ENCODE assay signal across 10 cellular contexts in genomic region chr2:42795871-42796301, GRCh38. TPM values are rescaled to one million over a fixed set of nuclear protein-coding genes. Genes with fewer than 3 reads are reported as not detected.
A peak's percentile ranks its signal among the peaks of the same experiment; 100 is the strongest.
DNase-seq lines count a peak whose midpoint lies in the region; ATAC-seq and TF ChIP-seq lines count a peak whose summit lies in the region.
"Had no signal": no experiment of that assay in that cellular context is flagged by ENCODE, and none has a peak within 500 bp of the region (broad histone marks: within the 10 kb centered on the region; RNA-seq: fewer than 3 reads in every experiment).

No MANE protein-coding gene starts in this region.

- DNase-seq in activated CD8-positive, alpha-beta T cell treated with anti-CD3 and anti-CD28 coated beads, Interleukin-2, amount 10 ng/mL, durations not matched to agents 7 days and 5 days = peak; percentile 20
- DNase-seq in neuronal stem cell (ENCODE audit: low spot score) (no peak), NOMO-1 (lab: John Stamatoyannopoulos, UW; ENCODE audit: unreplicated experiment in 2 of 2) (no peak), type B pancreatic cell (ENCODE audit: extremely low spot score, unreplicated experiment) (no peak)
- no peak for DNase-seq in stimulated activated CD4-positive, alpha-beta T cell treated with anti-CD3 and anti-CD28 coated beads, Interleukin-4, amount 100 ng/mL, for 4 hours
- no peak for DNase-seq in naive thymus-derived CD4-positive, alpha-beta T cell
- DNase-seq: activated naive CD4-positive, alpha-beta T cell treated with Interleukin-2 at 50 U/mL for 16 hours had no signal

- H2BK5ac ChIP-seq in neuronal stem cell (ENCODE audit: low read length) = no peak overlapping the region

- WGBS in neuronal stem cell (ENCODE audit: extremely low coverage in 2 of 2, insufficient read length in 2 of 2, insufficient replicate concordance in 1 of 2), 2 donors = no CpG with 5 or more reads among the region's 2 CpGs

- H3K36me3 Mint-ChIP-seq in activated CD8-positive, alpha-beta T cell treated with anti-CD3 and anti-CD28 coated beads, Interleukin-2, amount 10 ng/mL, durations not matched to agents 7 days and 5 days (ENCODE audit: low read depth) = no peaks in the 10 kb centered on the region
- H3K36me3 Mint-ChIP-seq in type B pancreatic cell = peaks cover 5% of the 10 kb centered on the region
- peaks cover 0 to 7% (median 6%) of the 10 kb centered on the region in 5 donors for H3K36me3 Mint-ChIP-seq in naive thymus-derived CD4-positive, alpha-beta T cell

- H3K4me3 ChIP-seq in neuronal stem cell (ENCODE audit: low read length in 2 of 2) = no peak overlapping the region
- no peak overlapping the region for H3K4me3 ChIP-seq in naive thymus-derived CD4-positive, alpha-beta T cell (ENCODE audit: low read length)

- CTCF ChIA-PET in activated CD8-positive, alpha-beta T cell treated with anti-CD3 and anti-CD28 coated beads, Interleukin-2, amount 10 ng/mL, durations not matched to agents 7 days and 5 days (lab: Charles Lee) = interaction anchor here (0.6 to 1.2 kb wide), 3 partner anchors 15 to 282 kb away, joined by 3 to 6 read pairs (median 4); no protein-coding TSS in a partner anchor
- CTCF ChIA-PET in naive thymus-derived CD4-positive, alpha-beta T cell (lab: Charles Lee) = no interaction called here

- H3K36me3 ChIP-seq in neuronal stem cell (replicated peaks in 1 of 2; ENCODE audit: control insufficient read depth in 2 of 2, insufficient read depth in 2 of 2, low read length in 2 of 2) = no peaks in the 10 kb centered on the region
- no peaks in the 10 kb centered on the region for H3K36me3 ChIP-seq in naive thymus-derived CD4-positive, alpha-beta T cell (ENCODE audit: control insufficient read depth in 2 of 3, insufficient read depth in 3 of 3, low read length in 3 of 3)

- H3K18ac ChIP-seq in neuronal stem cell (ENCODE audit: low read length) = no peak overlapping the region

- peaks cover 35% of the 10 kb centered on the region for H3K27me3 Mint-ChIP-seq in activated CD8-positive, alpha-beta T cell treated with anti-CD3 and anti-CD28 coated beads, Interleukin-2, amount 10 ng/mL, durations not matched to agents 7 days and 5 days (ENCODE audit: low read depth)
- H3K27me3 Mint-ChIP-seq in type B pancreatic cell = peaks cover 9% of the 10 kb centered on the region
- peaks cover 13 to 37% (median 22%) of the 10 kb centered on the region in 5 donors for H3K27me3 Mint-ChIP-seq in naive thymus-derived CD4-positive, alpha-beta T cell

- H3K9me3 Mint-ChIP-seq in activated CD8-positive, alpha-beta T cell treated with anti-CD3 and anti-CD28 coated beads, Interleukin-2, amount 10 ng/mL, durations not matched to agents 7 days and 5 days (ENCODE audit: insufficient read depth) = no peaks in the 10 kb centered on the region
- H3K9me3 Mint-ChIP-seq in type B pancreatic cell = no peaks in the 10 kb centered on the region
- peaks cover 0 to 2% (median 0%) of the 10 kb centered on the region in 11 donors for H3K9me3 Mint-ChIP-seq in naive thymus-derived CD4-positive, alpha-beta T cell

- H2AFZ ChIP-seq in neuronal stem cell (ENCODE audit: low read length) = peak overlapping the region; percentile 43

- H3K9ac ChIP-seq in neuronal stem cell (ENCODE audit: low read depth, low read length, poor library complexity) = no peak overlapping the region

- H3K27me3 ChIP-seq in neuronal stem cell (ENCODE audit: control insufficient read depth in 3 of 3, insufficient read depth in 3 of 3, low read depth in 1 of 3, low read length in 3 of 3) = peaks cover 0 to 8% (median 0%) of the 10 kb centered on the region in 3 experiments
- peaks cover 0 to 5% of the 10 kb centered on the region in 2 donors for H3K27me3 ChIP-seq in naive thymus-derived CD4-positive, alpha-beta T cell (ENCODE audit: control insufficient read depth in 2 of 2, insufficient read depth in 2 of 2, low read length in 2 of 2)

- no peak overlapping the region for H3K4me3 Mint-ChIP-seq in activated CD8-positive, alpha-beta T cell treated with anti-CD3 and anti-CD28 coated beads, Interleukin-2, amount 10 ng/mL, durations not matched to agents 7 days and 5 days
- H3K4me3 Mint-ChIP-seq in type B pancreatic cell = no peak overlapping the region
- no peak overlapping the region for H3K4me3 Mint-ChIP-seq in naive thymus-derived CD4-positive, alpha-beta T cell

- no peak overlapping the region for H2BK120ac ChIP-seq in neuronal stem cell (ENCODE audit: low read depth, low read length)

- H2AK5ac ChIP-seq in neuronal stem cell (ENCODE audit: low read depth, low read length) = no peak overlapping the region

- no peak overlapping the region for H3K4ac ChIP-seq in neuronal stem cell (ENCODE audit: low read length)

- H4K91ac ChIP-seq in neuronal stem cell (ENCODE audit: low read depth, low read length, poor library complexity) = no peak overlapping the region

- peaks cover 3 to 12% of the 10 kb centered on the region in 2 donors for H3K9me3 ChIP-seq in neuronal stem cell (replicated peaks in 1 of 2; ENCODE audit: control insufficient read depth in 2 of 2, insufficient read depth in 1 of 2, low read depth in 1 of 2, low read length in 2 of 2)
- no peaks in the 10 kb centered on the region for H3K9me3 ChIP-seq in naive thymus-derived CD4-positive, alpha-beta T cell (ENCODE audit: control insufficient read depth in 2 of 3, low read length in 3 of 3)

- no peak for TF ChIP-seq CTCF in type B pancreatic cell (conservative IDR thresholded peaks at IDR 0.05)

- peaks cover 0 to 4% of the 10 kb centered on the region in 2 donors for H3K4me1 ChIP-seq in neuronal stem cell (ENCODE audit: control insufficient read depth in 2 of 2, insufficient read depth in 1 of 2, low read depth in 1 of 2, low read length in 2 of 2)
- H3K4me1 ChIP-seq in naive thymus-derived CD4-positive, alpha-beta T cell (ENCODE audit: control insufficient read depth in 2 of 2, insufficient read depth in 2 of 2, low read length in 2 of 2) = peaks cover 0 to 15% of the 10 kb centered on the region in 2 donors

- no peak overlapping the region for H3K23ac ChIP-seq in neuronal stem cell (ENCODE audit: low read depth, low read length, poor library complexity)

- peaks cover 34% of the 10 kb centered on the region for H3K4me1 Mint-ChIP-seq in activated CD8-positive, alpha-beta T cell treated with anti-CD3 and anti-CD28 coated beads, Interleukin-2, amount 10 ng/mL, durations not matched to agents 7 days and 5 days (ENCODE audit: low read depth)
- peaks cover 29% of the 10 kb centered on the region for H3K4me1 Mint-ChIP-seq in type B pancreatic cell (ENCODE audit: unreplicated experiment)
- peaks cover 17 to 60% (median 39%) of the 10 kb centered on the region in 7 donors for H3K4me1 Mint-ChIP-seq in naive thymus-derived CD4-positive, alpha-beta T cell

- POLR2A ChIA-PET in activated CD8-positive, alpha-beta T cell treated with anti-CD3 and anti-CD28 coated beads, Interleukin-2, amount 10 ng/mL, durations not matched to agents 7 days and 5 days (lab: Charles Lee) = interaction anchor here (4.0 kb wide), 1 partner anchor 15 kb away, joined by 24 read pairs; no protein-coding TSS in a partner anchor
- POLR2A ChIA-PET in naive thymus-derived CD4-positive, alpha-beta T cell (lab: Charles Lee) = interaction anchor here (0.6 kb wide), 1 partner anchor 677 kb away, joined by 3 read pairs; no protein-coding TSS in a partner anchor

- H3K27ac ChIP-seq in neuronal stem cell (replicated peaks; ENCODE audit: low read length) = no peak overlapping the region
- no peak overlapping the region for H3K27ac ChIP-seq in naive thymus-derived CD4-positive, alpha-beta T cell (ENCODE audit: low read depth, low read length)

- no peak overlapping the region for H3K14ac ChIP-seq in neuronal stem cell (ENCODE audit: low read length)

- no peak overlapping the region for H4K8ac ChIP-seq in neuronal stem cell (ENCODE audit: low read depth, low read length)

- H3K4me2 ChIP-seq in neuronal stem cell (ENCODE audit: insufficient read depth, low read length, poor library complexity, severe bottlenecking) = no peak overlapping the region

- ATAC-seq in GM18520 (IDR thresholded peaks at IDR 0.05; ENCODE audit: unreplicated experiment) = peak; percentile 43
- ATAC-seq in HG02610 (IDR thresholded peaks at IDR 0.05; ENCODE audit: unreplicated experiment) = peak; percentile 49
- no peak for ATAC-seq in activated CD8-positive, alpha-beta T cell treated with anti-CD3 and anti-CD28 coated beads, Interleukin-2, amount 10 ng/mL, durations not matched to agents 7 days and 5 days
- ATAC-seq in naive thymus-derived CD4-positive, alpha-beta T cell = no peak
- ATAC-seq: HCT116 had no signal

- no peak overlapping the region for H3K27ac Mint-ChIP-seq in activated CD8-positive, alpha-beta T cell treated with anti-CD3 and anti-CD28 coated beads, Interleukin-2, amount 10 ng/mL, durations not matched to agents 7 days and 5 days
- no peak overlapping the region for H3K27ac Mint-ChIP-seq in type B pancreatic cell
- no peak overlapping the region for H3K27ac Mint-ChIP-seq in naive thymus-derived CD4-positive, alpha-beta T cell

- H2BK15ac ChIP-seq in neuronal stem cell (ENCODE audit: low read length) = no peak overlapping the region

- no peaks in the 10 kb centered on the region for H3K79me1 ChIP-seq in neuronal stem cell (ENCODE audit: low read depth, low read length)

- intact Hi-C loops in naive thymus-derived CD4-positive, alpha-beta T cell (cut with micrococcal nuclease) = no loop called here

- no peak overlapping the region for H2BK12ac ChIP-seq in neuronal stem cell (ENCODE audit: low read length)

RNA-seq across cellular contexts. Expression of gene HAAO, which starts 3.5 kb away (rescaled TPM):
- under 1 TPM; 0.37 to 0.40 TPM for total RNA-seq in activated CD8-positive, alpha-beta T cell treated with anti-CD3 and anti-CD28 coated beads, Interleukin-2, amount 10 ng/mL, durations not matched to agents 7 days and 5 days
- 2.1 TPM for polyA plus RNA-seq in neuronal stem cell (2013, experiment 1 of 2)
- 2.5 TPM for polyA plus RNA-seq in neuronal stem cell (2013, experiment 2 of 2)
- total RNA-seq in type B pancreatic cell (ENCODE audit: low replicate concordance) = 9.4 and 10.0 TPM in 2 replicates
- 1 to 10 TPM in 2 of 5 experiments, under 1 TPM in 1, not detected in 2; 0.82 to 5.1 (median 1.8) TPM for total RNA-seq in naive thymus-derived CD4-positive, alpha-beta T cell
- under 1 TPM in 1 of 2 donors, not detected in 1; 0.33 TPM for polyA plus RNA-seq in naive thymus-derived CD4-positive, alpha-beta T cell

RNA-seq across cellular contexts. Expression of gene OXER1, which starts 32.0 kb away (rescaled TPM):
- not detected for total RNA-seq in activated CD8-positive, alpha-beta T cell treated with anti-CD3 and anti-CD28 coated beads, Interleukin-2, amount 10 ng/mL, durations not matched to agents 7 days and 5 days
- polyA plus RNA-seq in neuronal stem cell (2013, experiment 1 of 2) = 1.2 TPM
- 0.97 TPM for polyA plus RNA-seq in neuronal stem cell (2013, experiment 2 of 2)
- 2.3 and 2.8 TPM in 2 replicates for total RNA-seq in type B pancreatic cell (ENCODE audit: low replicate concordance)
- total RNA-seq in naive thymus-derived CD4-positive, alpha-beta T cell = 1 to 10 TPM in 1 of 5 experiments, under 1 TPM in 2, not detected in 2; 0.12 to 3.0 (median 0.37) TPM
- under 1 TPM in 1 of 2 donors, not detected in 1; 0.36 TPM for polyA plus RNA-seq in naive thymus-derived CD4-positive, alpha-beta T cell

Comparison
In these comparisons a context has a peak if more than half of its experiments do, and no peak if none do; other contexts are left out.
1. ATAC-seq: peak in GM18520 (single experiment) and HG02610 (single experiment); none in activated CD8-positive, alpha-beta T cell treated with anti-CD3 and anti-CD28 coated beads, Interleukin-2, amount 10 ng/mL, durations not matched to agents 7 days and 5 days (single experiment) and naive thymus-derived CD4-positive, alpha-beta T cell (single experiment).